Comparison of ENCODE assay signal across 25 cellular contexts in genomic region chr17:79412110-79412509, GRCh38.
"Had no signal": no experiment of that assay in that cellular context is flagged by ENCODE, and none has a peak within 500 bp of the region (broad histone marks: within the 10 kb centered on the region; RNA-seq: fewer than 3 reads in every experiment).

No MANE protein-coding gene starts in this region.

- DNase-seq: hypothalamus; immature natural killer cell; kidney; left colon; left lung; lower lobe of right lung; mammary epithelial cell; mesenchymal stem cell; natural killer cell; nephron progenitor cell; ovary; sigmoid colon; small intestine; spleen; stimulated activated CD4-positive, alpha-beta T cell treated with anti-CD3 and anti-CD28 coated beads, Interleukin-4, amount 100 ng/mL, for 4 hours; stimulated activated CD8-positive, alpha-beta memory T cell treated with anti-CD3 and anti-CD28 coated beads, Interleukin-4, amount 100 ng/mL, for 48 hours; stimulated activated naive CD4-positive, alpha-beta T cell treated with Interleukin-2 at 50 U/mL for 16 hours; stimulated activated naive CD8-positive, alpha-beta T cell treated with anti-CD3 and anti-CD28 coated beads, Interleukin-15, amount 100 ng/mL, for 72 hours; substantia nigra had no signal

- FAIRE-seq: islet of Langerhans, kidney, small intestine had no signal

- ATAC-seq: left colon; left lung; lower lobe of right lung; stimulated activated memory B cell treated with anti-CD40 and anti-IgM and Interleukin-4, amounts not matched to agents 10 μg/mL and 1 μg/mL and 100 μg/mL, for 72 hours; stimulated activated naive CD8-positive, alpha-beta T cell treated with anti-CD3 and anti-CD28 coated beads, Interleukin-15, amount 100 ng/mL, for 72 hours had no signal

- H3K4me2 ChIP-seq: neural progenitor cell had no signal

- H3K9me3 ChIP-seq: left lung, lower lobe of right lung, ovary, right atrium auricular region, sigmoid colon, spleen, tibial nerve, upper lobe of left lung had no signal

- H3K9ac ChIP-seq: neural progenitor cell had no signal

- H3K4me1 ChIP-seq: left lung, lower lobe of right lung, neural progenitor cell, right atrium auricular region, spleen, tibial nerve, upper lobe of left lung had no signal

- H3K36me3 ChIP-seq: left lung, lower lobe of right lung, neural progenitor cell, ovary, right atrium auricular region, spleen, tibial nerve, upper lobe of left lung had no signal

- H3K27ac ChIP-seq: left lung, lower lobe of right lung, neural progenitor cell, ovary, right atrium auricular region, spleen, tibial nerve, upper lobe of left lung had no signal

- H3K4me3 ChIP-seq: left lung, lower lobe of right lung, neural progenitor cell, ovary, right atrium auricular region, sigmoid colon, spleen, tibial nerve, upper lobe of left lung had no signal

- H2AFZ ChIP-seq: neural progenitor cell had no signal

- H3K27me3 ChIP-seq: ovary had no signal
